1 cellular context compared by ENCODE assay signal in the genomic region with DNA sequence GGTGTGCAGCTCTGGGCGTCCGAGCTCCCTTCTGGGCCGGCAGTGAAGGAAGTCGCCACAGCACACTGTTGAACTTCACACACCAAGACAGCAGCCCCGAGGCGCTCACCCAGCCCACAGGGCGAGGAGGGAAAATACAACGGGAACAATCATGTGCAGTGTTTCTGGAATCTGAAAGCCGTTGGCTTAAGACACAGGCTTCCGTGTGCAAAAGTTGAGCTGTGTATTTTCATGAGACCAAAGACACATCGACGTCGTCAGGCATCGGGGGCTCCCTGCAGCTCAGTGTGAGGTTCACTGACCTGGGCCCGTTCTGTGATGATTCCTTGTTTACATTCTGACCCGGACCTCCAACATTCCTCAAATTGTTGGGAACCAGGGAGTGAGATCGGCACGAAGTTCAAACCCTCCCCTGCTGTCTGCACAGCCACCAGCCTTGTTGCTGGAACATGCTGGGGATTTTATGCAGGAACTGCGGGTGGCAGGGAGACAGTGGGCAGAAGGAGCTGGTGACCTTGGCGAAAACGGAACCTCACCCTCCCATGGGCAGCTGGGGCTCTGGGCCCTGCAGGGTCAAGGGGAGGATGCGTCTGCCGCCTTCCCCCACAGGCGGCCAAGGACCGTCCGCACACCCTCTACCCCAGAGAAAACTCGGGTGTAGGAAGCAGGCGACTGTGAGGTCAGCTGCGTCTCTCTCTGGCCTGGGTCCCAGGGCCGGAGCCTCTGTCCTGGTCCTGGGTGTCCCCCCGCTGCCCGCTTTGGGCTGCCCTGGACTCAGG.
TF ChIP-seq lines count a peak whose summit lies in the region.

No MANE protein-coding gene starts in this region.

TF ChIP-seq in HepG2, 621 proteins besides CTCF, POLR2A, EP300 and RAD21 (continued from another document):
- TF ChIP-seq, protein P1, sequence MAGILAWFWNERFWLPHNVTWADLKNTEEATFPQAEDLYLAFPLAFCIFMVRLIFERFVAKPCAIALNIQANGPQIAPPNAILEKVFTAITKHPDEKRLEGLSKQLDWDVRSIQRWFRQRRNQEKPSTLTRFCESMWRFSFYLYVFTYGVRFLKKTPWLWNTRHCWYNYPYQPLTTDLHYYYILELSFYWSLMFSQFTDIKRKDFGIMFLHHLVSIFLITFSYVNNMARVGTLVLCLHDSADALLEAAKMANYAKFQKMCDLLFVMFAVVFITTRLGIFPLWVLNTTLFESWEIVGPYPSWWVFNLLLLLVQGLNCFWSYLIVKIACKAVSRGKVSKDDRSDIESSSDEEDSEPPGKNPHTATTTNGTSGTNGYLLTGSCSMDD (CRISPR knock-in tag; IDR thresholded peaks at IDR 0.05): 0 out of 2 replicates have a peak, but pooled peaks have one; percentile 60
- TF ChIP-seq FOXC1 (CRISPR knock-in tag; IDR thresholded peaks at IDR 0.05; ENCODE audit: borderline replicate concordance) (peak; percentile 93), ZNF616 (CRISPR knock-in tag; IDR thresholded peaks at IDR 0.05; ENCODE audit: low read depth) (no peak), SRSF9 (IDR thresholded peaks at IDR 0.05; ENCODE audit: borderline replicate concordance, insufficient read depth, low read depth, low read length, poor library complexity, severe bottlenecking) (no peak), YEATS4 (CRISPR knock-in tag; IDR thresholded peaks at IDR 0.05; ENCODE audit: borderline replicate concordance) (peak; percentile 72; the same call in 1 of the 2 replicates)
- TF ChIP-seq, protein P2, sequence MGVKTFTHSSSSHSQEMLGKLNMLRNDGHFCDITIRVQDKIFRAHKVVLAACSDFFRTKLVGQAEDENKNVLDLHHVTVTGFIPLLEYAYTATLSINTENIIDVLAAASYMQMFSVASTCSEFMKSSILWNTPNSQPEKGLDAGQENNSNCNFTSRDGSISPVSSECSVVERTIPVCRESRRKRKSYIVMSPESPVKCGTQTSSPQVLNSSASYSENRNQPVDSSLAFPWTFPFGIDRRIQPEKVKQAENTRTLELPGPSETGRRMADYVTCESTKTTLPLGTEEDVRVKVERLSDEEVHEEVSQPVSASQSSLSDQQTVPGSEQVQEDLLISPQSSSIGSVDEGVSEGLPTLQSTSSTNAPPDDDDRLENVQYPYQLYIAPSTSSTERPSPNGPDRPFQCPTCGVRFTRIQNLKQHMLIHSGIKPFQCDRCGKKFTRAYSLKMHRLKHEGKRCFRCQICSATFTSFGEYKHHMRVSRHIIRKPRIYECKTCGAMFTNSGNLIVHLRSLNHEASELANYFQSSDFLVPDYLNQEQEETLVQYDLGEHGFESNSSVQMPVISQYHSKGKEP (CRISPR knock-in tag; IDR thresholded peaks at IDR 0.05): no peak
TF ChIP-seq in HepG2: peak in this region for 359.
